ENCODE assay signal across 1 cellular context in genomic region chr1:167878372-167879160, GRCh38.
TF ChIP-seq lines count a peak whose summit lies in the region.

No MANE protein-coding gene starts in this region.

TF ChIP-seq in GM23338, 12 proteins besides CTCF, POLR2A, EP300 and RAD21 (continued from another document):
- no peak for TF ChIP-seq REST (IDR thresholded peaks at IDR 0.05; ENCODE audit: unreplicated experiment)
- TF ChIP-seq ETS1 (IDR thresholded peaks at IDR 0.05) = no peak
